In genomic region chr11:34105079-34105956, GRCh38 we compare ENCODE assay signal across 1 cellular context.
TF ChIP-seq lines count a peak whose summit lies in the region.

Gene NAT10 (plus strand): TSS chr11:34105629. CDS start chr11:34108226, 2,597 bp downstream.

TF ChIP-seq in HepG2, 621 proteins besides CTCF, POLR2A, EP300 and RAD21 (continued from another document and continues in another):
- TF ChIP-seq, protein P1, sequence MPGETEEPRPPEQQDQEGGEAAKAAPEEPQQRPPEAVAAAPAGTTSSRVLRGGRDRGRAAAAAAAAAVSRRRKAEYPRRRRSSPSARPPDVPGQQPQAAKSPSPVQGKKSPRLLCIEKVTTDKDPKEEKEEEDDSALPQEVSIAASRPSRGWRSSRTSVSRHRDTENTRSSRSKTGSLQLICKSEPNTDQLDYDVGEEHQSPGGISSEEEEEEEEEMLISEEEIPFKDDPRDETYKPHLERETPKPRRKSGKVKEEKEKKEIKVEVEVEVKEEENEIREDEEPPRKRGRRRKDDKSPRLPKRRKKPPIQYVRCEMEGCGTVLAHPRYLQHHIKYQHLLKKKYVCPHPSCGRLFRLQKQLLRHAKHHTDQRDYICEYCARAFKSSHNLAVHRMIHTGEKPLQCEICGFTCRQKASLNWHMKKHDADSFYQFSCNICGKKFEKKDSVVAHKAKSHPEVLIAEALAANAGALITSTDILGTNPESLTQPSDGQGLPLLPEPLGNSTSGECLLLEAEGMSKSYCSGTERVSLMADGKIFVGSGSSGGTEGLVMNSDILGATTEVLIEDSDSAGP (CRISPR knock-in tag; IDR thresholded peaks at IDR 0.05; ENCODE audit: borderline replicate concordance), result peak; percentile 95; the same call in 1 of the 2 replicates
- TF ChIP-seq ZNF776 (CRISPR knock-in tag; IDR thresholded peaks at IDR 0.05) (no peak), ZNF333 (CRISPR knock-in tag; IDR thresholded peaks at IDR 0.05; ENCODE audit: borderline replicate concordance) (no peak), ZNF768 (CRISPR knock-in tag; IDR thresholded peaks at IDR 0.05) (peak; percentile 67; the same call in 1 of the 2 replicates), SNAPC5 (CRISPR knock-in tag; IDR thresholded peaks at IDR 0.05; ENCODE audit: borderline replicate concordance) (peak; percentile 87; the same call in 1 of the 2 replicates), ZSCAN22 (CRISPR knock-in tag; IDR thresholded peaks at IDR 0.05) (0 out of 2 replicates have a peak, but pooled peaks have one; percentile 65), FOSL2 (CRISPR knock-in tag; IDR thresholded peaks at IDR 0.05) (peak; percentile 68), ZNF33B (CRISPR knock-in tag; IDR thresholded peaks at IDR 0.05) (peak; percentile 55; the same call in 1 of the 2 replicates), LBX2 (CRISPR knock-in tag; IDR thresholded peaks at IDR 0.05; ENCODE audit: borderline replicate concordance) (peak; percentile 64; the same call in 1 of the 2 replicates), HCFC1 (IDR thresholded peaks at IDR 0.05; ENCODE audit: low read depth, low read length) (peak; percentile 78), ZNF781 (CRISPR knock-in tag; IDR thresholded peaks at IDR 0.05; ENCODE audit: borderline replicate concordance, not compliant biosample characterization) (no peak), ZNF672 (CRISPR knock-in tag; IDR thresholded peaks at IDR 0.05) (peak; percentile 75; the same call in 1 of the 2 replicates), MXD4 (CRISPR knock-in tag; IDR thresholded peaks at IDR 0.05) (peak; percentile 98), RAD51 (IDR thresholded peaks at IDR 0.05; ENCODE audit: borderline replicate concordance) (no peak), TBL1XR1 (IDR thresholded peaks at IDR 0.05; ENCODE audit: borderline replicate concordance, low read length, partially characterized antibody) (peak; percentile 51), PAWR (CRISPR knock-in tag; IDR thresholded peaks at IDR 0.05; ENCODE audit: borderline replicate concordance) (no peak), ZSCAN20 (CRISPR knock-in tag; IDR thresholded peaks at IDR 0.05; ENCODE audit: borderline replicate concordance) (no peak), GATAD2A (CRISPR knock-in tag; IDR thresholded peaks at IDR 0.05) (peak; percentile 47; the same call in 1 of the 2 replicates), ZNF580 (CRISPR knock-in tag; IDR thresholded peaks at IDR 0.05; ENCODE audit: borderline replicate concordance, low read depth) (peak; percentile 80; the same call in 1 of the 2 replicates), ZNF44 (CRISPR knock-in tag; IDR thresholded peaks at IDR 0.05) (no peak), MAFG (CRISPR knock-in tag; IDR thresholded peaks at IDR 0.05) (no peak), SRSF4 (IDR thresholded peaks at IDR 0.05; ENCODE audit: low read depth, low read length, poor library complexity, severe bottlenecking) (no peak), MEIS2 (CRISPR knock-in tag; IDR thresholded peaks at IDR 0.05) (no peak; the same call in 1 of the 2 replicates), ZEB1 (IDR thresholded peaks at IDR 0.05; ENCODE audit: insufficient replicate concordance, low read depth) (peak; percentile 53), MLXIP (CRISPR knock-in tag; IDR thresholded peaks at IDR 0.05; ENCODE audit: borderline replicate concordance) (no peak; the same call in 1 of the 2 replicates), ZBTB7A (CRISPR knock-in tag; IDR thresholded peaks at IDR 0.05) (no peak; the same call in 1 of the 2 replicates), ZNF75D (CRISPR knock-in tag; IDR thresholded peaks at IDR 0.05; ENCODE audit: borderline replicate concordance) (no peak), ZSCAN30 (CRISPR knock-in tag; IDR thresholded peaks at IDR 0.05) (no peak), ZFP36L2 (CRISPR knock-in tag; IDR thresholded peaks at IDR 0.05) (0 out of 2 replicates have a peak, but pooled peaks have one; percentile 29), ZNF572 (CRISPR knock-in tag; IDR thresholded peaks at IDR 0.05) (no peak)
- TF ChIP-seq, protein P2, sequence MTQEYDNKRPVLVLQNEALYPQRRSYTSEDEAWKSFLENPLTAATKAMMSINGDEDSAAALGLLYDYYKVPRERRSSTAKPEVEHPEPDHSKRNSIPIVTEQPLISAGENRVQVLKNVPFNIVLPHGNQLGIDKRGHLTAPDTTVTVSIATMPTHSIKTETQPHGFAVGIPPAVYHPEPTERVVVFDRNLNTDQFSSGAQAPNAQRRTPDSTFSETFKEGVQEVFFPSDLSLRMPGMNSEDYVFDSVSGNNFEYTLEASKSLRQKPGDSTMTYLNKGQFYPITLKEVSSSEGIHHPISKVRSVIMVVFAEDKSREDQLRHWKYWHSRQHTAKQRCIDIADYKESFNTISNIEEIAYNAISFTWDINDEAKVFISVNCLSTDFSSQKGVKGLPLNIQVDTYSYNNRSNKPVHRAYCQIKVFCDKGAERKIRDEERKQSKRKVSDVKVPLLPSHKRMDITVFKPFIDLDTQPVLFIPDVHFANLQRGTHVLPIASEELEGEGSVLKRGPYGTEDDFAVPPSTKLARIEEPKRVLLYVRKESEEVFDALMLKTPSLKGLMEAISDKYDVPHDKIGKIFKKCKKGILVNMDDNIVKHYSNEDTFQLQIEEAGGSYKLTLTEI (CRISPR knock-in tag; conservative IDR thresholded peaks at IDR 0.05), result no peak
- TF ChIP-seq, protein P3, sequence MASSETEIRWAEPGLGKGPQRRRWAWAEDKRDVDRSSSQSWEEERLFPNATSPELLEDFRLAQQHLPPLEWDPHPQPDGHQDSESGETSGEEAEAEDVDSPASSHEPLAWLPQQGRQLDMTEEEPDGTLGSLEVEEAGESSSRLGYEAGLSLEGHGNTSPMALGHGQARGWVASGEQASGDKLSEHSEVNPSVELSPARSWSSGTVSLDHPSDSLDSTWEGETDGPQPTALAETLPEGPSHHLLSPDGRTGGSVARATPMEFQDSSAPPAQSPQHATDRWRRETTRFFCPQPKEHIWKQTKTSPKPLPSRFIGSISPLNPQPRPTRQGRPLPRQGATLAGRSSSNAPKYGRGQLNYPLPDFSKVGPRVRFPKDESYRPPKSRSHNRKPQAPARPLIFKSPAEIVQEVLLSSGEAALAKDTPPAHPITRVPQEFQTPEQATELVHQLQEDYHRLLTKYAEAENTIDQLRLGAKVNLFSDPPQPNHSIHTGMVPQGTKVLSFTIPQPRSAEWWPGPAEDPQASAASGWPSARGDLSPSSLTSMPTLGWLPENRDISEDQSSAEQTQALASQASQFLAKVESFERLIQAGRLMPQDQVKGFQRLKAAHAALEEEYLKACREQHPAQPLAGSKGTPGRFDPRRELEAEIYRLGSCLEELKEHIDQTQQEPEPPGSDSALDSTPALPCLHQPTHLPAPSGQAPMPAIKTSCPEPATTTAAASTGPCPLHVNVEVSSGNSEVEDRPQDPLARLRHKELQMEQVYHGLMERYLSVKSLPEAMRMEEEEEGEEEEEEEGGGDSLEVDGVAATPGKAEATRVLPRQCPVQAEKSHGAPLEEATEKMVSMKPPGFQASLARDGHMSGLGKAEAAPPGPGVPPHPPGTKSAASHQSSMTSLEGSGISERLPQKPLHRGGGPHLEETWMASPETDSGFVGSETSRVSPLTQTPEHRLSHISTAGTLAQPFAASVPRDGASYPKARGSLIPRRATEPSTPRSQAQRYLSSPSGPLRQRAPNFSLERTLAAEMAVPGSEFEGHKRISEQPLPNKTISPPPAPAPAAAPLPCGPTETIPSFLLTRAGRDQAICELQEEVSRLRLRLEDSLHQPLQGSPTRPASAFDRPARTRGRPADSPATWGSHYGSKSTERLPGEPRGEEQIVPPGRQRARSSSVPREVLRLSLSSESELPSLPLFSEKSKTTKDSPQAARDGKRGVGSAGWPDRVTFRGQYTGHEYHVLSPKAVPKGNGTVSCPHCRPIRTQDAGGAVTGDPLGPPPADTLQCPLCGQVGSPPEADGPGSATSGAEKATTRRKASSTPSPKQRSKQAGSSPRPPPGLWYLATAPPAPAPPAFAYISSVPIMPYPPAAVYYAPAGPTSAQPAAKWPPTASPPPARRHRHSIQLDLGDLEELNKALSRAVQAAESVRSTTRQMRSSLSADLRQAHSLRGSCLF (CRISPR knock-in tag; IDR thresholded peaks at IDR 0.05; ENCODE audit: borderline replicate concordance), result 0 out of 2 replicates have a peak, but pooled peaks have one; percentile 17
- TF ChIP-seq, protein P4, sequence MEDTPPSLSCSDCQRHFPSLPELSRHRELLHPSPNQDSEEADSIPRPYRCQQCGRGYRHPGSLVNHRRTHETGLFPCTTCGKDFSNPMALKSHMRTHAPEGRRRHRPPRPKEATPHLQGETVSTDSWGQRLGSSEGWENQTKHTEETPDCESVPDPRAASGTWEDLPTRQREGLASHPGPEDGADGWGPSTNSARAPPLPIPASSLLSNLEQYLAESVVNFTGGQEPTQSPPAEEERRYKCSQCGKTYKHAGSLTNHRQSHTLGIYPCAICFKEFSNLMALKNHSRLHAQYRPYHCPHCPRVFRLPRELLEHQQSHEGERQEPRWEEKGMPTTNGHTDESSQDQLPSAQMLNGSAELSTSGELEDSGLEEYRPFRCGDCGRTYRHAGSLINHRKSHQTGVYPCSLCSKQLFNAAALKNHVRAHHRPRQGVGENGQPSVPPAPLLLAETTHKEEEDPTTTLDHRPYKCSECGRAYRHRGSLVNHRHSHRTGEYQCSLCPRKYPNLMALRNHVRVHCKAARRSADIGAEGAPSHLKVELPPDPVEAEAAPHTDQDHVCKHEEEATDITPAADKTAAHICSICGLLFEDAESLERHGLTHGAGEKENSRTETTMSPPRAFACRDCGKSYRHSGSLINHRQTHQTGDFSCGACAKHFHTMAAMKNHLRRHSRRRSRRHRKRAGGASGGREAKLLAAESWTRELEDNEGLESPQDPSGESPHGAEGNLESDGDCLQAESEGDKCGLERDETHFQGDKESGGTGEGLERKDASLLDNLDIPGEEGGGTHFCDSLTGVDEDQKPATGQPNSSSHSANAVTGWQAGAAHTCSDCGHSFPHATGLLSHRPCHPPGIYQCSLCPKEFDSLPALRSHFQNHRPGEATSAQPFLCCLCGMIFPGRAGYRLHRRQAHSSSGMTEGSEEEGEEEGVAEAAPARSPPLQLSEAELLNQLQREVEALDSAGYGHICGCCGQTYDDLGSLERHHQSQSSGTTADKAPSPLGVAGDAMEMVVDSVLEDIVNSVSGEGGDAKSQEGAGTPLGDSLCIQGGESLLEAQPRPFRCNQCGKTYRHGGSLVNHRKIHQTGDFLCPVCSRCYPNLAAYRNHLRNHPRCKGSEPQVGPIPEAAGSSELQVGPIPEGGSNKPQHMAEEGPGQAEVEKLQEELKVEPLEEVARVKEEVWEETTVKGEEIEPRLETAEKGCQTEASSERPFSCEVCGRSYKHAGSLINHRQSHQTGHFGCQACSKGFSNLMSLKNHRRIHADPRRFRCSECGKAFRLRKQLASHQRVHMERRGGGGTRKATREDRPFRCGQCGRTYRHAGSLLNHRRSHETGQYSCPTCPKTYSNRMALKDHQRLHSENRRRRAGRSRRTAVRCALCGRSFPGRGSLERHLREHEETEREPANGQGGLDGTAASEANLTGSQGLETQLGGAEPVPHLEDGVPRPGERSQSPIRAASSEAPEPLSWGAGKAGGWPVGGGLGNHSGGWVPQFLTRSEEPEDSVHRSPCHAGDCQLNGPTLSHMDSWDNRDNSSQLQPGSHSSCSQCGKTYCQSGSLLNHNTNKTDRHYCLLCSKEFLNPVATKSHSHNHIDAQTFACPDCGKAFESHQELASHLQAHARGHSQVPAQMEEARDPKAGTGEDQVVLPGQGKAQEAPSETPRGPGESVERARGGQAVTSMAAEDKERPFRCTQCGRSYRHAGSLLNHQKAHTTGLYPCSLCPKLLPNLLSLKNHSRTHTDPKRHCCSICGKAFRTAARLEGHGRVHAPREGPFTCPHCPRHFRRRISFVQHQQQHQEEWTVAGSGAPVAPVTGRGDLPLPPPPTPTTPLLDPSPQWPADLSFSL (CRISPR knock-in tag; IDR thresholded peaks at IDR 0.05), result no peak
- TF ChIP-seq, protein P5, sequence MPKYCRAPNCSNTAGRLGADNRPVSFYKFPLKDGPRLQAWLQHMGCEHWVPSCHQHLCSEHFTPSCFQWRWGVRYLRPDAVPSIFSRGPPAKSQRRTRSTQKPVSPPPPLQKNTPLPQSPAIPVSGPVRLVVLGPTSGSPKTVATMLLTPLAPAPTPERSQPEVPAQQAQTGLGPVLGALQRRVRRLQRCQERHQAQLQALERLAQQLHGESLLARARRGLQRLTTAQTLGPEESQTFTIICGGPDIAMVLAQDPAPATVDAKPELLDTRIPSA (CRISPR knock-in tag; IDR thresholded peaks at IDR 0.05; ENCODE audit: borderline replicate concordance), result no peak; the same call in 1 of the 2 replicates
- TF ChIP-seq, protein P6, sequence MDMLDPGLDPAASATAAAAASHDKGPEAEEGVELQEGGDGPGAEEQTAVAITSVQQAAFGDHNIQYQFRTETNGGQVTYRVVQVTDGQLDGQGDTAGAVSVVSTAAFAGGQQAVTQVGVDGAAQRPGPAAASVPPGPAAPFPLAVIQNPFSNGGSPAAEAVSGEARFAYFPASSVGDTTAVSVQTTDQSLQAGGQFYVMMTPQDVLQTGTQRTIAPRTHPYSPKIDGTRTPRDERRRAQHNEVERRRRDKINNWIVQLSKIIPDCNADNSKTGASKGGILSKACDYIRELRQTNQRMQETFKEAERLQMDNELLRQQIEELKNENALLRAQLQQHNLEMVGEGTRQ (IDR thresholded peaks at IDR 0.05; ENCODE audit: low read depth, low read length), result peak; percentile 69
- TF ChIP-seq, protein P6 (CRISPR knock-in tag; IDR thresholded peaks at IDR 0.05; ENCODE audit: borderline replicate concordance), result peak; percentile 58; the same call in 1 of the 2 replicates
